1 cellular context compared by ENCODE assay signal in the genomic region with DNA sequence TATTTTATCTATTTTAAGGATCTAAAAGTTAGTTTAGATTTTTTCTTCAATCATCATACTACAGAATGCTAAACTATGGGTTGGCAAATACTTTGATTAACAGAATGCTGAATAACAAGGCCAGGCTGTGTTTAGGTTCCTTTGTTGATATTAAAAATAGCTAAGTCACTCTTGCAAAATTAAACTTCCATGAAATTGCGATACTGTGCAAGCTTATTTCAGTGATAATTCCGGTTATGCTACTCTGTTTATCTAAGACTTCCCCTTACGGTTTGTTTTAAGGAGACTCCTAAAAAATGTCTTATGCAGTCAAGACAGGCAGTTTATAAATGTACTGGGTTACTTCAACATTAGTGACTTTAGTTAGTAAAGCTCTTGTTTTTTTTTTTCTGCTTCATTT.
TF ChIP-seq lines count a peak whose summit lies in the region.

No MANE protein-coding gene starts in this region.

TF ChIP-seq in K562, 482 proteins besides CTCF, POLR2A, EP300 and RAD21 (continues in another document):
- TF ChIP-seq, protein P1, sequence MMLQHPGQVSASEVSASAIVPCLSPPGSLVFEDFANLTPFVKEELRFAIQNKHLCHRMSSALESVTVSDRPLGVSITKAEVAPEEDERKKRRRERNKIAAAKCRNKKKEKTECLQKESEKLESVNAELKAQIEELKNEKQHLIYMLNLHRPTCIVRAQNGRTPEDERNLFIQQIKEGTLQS (IDR thresholded peaks at IDR 0.05): peak; percentile 16; the same call in 1 of the 2 replicates
- TF ChIP-seq, protein P1 (CRISPR knock-in tag; conservative IDR thresholded peaks at IDR 0.05): no peak
- TF ChIP-seq GTF2E2 (tag; IDR thresholded peaks at IDR 0.05): 0 out of 2 replicates have a peak, but pooled peaks have one; percentile 37
- TF ChIP-seq MAFF (IDR thresholded peaks at IDR 0.05; ENCODE audit: low read length): peak; percentile 88
- TF ChIP-seq TRIM24 (IDR thresholded peaks at IDR 0.05): peak in 1 of 2 experiments; percentile 74; a peak in 2 of 4 replicates
- no peak for TF ChIP-seq ATF4 (CRISPR knock-in tag; IDR thresholded peaks at IDR 0.05)
- peak; percentile 55; the same call in 1 of the 2 replicates for TF ChIP-seq SPI1 (IDR thresholded peaks at IDR 0.05; ENCODE audit: borderline replicate concordance, low read depth, low read length)
- TF ChIP-seq ARID1B (IDR thresholded peaks at IDR 0.05): peak; percentile 93
- peak; percentile 47 to 69 for TF ChIP-seq MNT (conservative IDR thresholded peaks at IDR 0.05)
- TF ChIP-seq, protein P2, sequence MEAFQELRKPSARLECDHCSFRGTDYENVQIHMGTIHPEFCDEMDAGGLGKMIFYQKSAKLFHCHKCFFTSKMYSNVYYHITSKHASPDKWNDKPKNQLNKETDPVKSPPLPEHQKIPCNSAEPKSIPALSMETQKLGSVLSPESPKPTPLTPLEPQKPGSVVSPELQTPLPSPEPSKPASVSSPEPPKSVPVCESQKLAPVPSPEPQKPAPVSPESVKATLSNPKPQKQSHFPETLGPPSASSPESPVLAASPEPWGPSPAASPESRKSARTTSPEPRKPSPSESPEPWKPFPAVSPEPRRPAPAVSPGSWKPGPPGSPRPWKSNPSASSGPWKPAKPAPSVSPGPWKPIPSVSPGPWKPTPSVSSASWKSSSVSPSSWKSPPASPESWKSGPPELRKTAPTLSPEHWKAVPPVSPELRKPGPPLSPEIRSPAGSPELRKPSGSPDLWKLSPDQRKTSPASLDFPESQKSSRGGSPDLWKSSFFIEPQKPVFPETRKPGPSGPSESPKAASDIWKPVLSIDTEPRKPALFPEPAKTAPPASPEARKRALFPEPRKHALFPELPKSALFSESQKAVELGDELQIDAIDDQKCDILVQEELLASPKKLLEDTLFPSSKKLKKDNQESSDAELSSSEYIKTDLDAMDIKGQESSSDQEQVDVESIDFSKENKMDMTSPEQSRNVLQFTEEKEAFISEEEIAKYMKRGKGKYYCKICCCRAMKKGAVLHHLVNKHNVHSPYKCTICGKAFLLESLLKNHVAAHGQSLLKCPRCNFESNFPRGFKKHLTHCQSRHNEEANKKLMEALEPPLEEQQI (IDR thresholded peaks at IDR 0.05): no peak
- 0 out of 2 replicates have a peak, but pooled peaks have one; percentile 38 for TF ChIP-seq NBN (IDR thresholded peaks at IDR 0.05; ENCODE audit: low read depth)
- TF ChIP-seq NONO (IDR thresholded peaks at IDR 0.05; ENCODE audit: low read depth in 2 of 2, low read length in 1 of 2): 0 out of 4 replicates have a peak, but pooled peaks of 1 of the 2 experiments have one; percentile 27
- no peak for TF ChIP-seq SLC30A9 (CRISPR knock-in tag; IDR thresholded peaks at IDR 0.05)
- TF ChIP-seq TAL1 (IDR thresholded peaks at IDR 0.05): peak; percentile 78
- peak; percentile 89 for TF ChIP-seq CBFA2T3 (IDR thresholded peaks at IDR 0.05)
- TF ChIP-seq CEBPG (CRISPR knock-in tag; IDR thresholded peaks at IDR 0.05): no peak
- peak; percentile 56 to 77 for TF ChIP-seq CEBPG (tag; conservative IDR thresholded peaks at IDR 0.05 in 1 of 2, IDR thresholded peaks at IDR 0.05 in 1 of 2)
- no peak for TF ChIP-seq ZNF707 (CRISPR knock-in tag; conservative IDR thresholded peaks at IDR 0.05)
- no peak for TF ChIP-seq MECOM (CRISPR knock-in tag; IDR thresholded peaks at IDR 0.05)
- TF ChIP-seq TOE1 (IDR thresholded peaks at IDR 0.05; ENCODE audit: borderline replicate concordance): no peak
- no peak for TF ChIP-seq TOE1 (CRISPR knock-in tag; IDR thresholded peaks at IDR 0.05; ENCODE audit: borderline replicate concordance, low read depth)
- TF ChIP-seq EZH2 (IDR thresholded peaks at IDR 0.05; ENCODE audit: borderline replicate concordance, low read depth, low read length): no peak
- TF ChIP-seq SMAD3 (CRISPR knock-in tag; conservative IDR thresholded peaks at IDR 0.05): no peak
- TF ChIP-seq ADNP (tag; IDR thresholded peaks at IDR 0.05): 0 out of 2 replicates have a peak, but pooled peaks have one; percentile 46
- TF ChIP-seq DACH1 (IDR thresholded peaks at IDR 0.05; ENCODE audit: partially characterized antibody): peak; percentile 36
- TF ChIP-seq FOXK2 (conservative IDR thresholded peaks at IDR 0.05 in 1 of 2, IDR thresholded peaks at IDR 0.05 in 1 of 2; ENCODE audit: low read depth in 2 of 2): peak; percentile 77 to 87
- TF ChIP-seq, protein P3, sequence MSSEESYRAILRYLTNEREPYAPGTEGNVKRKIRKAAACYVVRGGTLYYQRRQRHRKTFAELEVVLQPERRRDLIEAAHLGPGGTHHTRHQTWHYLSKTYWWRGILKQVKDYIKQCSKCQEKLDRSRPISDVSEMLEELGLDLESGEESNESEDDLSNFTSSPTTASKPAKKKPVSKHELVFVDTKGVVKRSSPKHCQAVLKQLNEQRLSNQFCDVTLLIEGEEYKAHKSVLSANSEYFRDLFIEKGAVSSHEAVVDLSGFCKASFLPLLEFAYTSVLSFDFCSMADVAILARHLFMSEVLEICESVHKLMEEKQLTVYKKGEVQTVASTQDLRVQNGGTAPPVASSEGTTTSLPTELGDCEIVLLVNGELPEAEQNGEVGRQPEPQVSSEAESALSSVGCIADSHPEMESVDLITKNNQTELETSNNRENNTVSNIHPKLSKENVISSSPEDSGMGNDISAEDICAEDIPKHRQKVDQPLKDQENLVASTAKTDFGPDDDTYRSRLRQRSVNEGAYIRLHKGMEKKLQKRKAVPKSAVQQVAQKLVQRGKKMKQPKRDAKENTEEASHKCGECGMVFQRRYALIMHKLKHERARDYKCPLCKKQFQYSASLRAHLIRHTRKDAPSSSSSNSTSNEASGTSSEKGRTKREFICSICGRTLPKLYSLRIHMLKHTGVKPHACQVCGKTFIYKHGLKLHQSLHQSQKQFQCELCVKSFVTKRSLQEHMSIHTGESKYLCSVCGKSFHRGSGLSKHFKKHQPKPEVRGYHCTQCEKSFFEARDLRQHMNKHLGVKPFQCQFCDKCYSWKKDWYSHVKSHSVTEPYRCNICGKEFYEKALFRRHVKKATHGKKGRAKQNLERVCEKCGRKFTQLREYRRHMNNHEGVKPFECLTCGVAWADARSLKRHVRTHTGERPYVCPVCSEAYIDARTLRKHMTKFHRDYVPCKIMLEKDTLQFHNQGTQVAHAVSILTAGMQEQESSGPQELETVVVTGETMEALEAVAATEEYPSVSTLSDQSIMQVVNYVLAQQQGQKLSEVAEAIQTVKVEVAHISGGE (CRISPR knock-in tag; IDR thresholded peaks at IDR 0.05): 0 out of 6 replicates have a peak, but pooled peaks of 1 of the 3 experiments have one; percentile 29
- TF ChIP-seq, protein P4, sequence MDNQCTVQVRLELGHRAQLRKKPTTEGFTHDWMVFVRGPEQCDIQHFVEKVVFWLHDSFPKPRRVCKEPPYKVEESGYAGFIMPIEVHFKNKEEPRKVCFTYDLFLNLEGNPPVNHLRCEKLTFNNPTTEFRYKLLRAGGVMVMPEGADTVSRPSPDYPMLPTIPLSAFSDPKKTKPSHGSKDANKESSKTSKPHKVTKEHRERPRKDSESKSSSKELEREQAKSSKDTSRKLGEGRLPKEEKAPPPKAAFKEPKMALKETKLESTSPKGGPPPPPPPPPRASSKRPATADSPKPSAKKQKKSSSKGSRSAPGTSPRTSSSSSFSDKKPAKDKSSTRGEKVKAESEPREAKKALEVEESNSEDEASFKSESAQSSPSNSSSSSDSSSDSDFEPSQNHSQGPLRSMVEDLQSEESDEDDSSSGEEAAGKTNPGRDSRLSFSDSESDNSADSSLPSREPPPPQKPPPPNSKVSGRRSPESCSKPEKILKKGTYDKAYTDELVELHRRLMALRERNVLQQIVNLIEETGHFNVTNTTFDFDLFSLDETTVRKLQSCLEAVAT (IDR thresholded peaks at IDR 0.05): 0 out of 4 replicates have a peak, but pooled peaks of 1 of the 2 experiments have one; percentile 20
- 0 out of 2 replicates have a peak, but pooled peaks have one; percentile 63 for TF ChIP-seq SMARCC2 (IDR thresholded peaks at IDR 0.05; ENCODE audit: low read depth)
- TF ChIP-seq CCNT2 (IDR thresholded peaks at IDR 0.05; ENCODE audit: borderline replicate concordance, extremely low read depth, insufficient read length, low read depth, low read length): peak; percentile 63
- TF ChIP-seq RNF2 (IDR thresholded peaks at IDR 0.05): 0 out of 2 replicates have a peak, but pooled peaks have one; percentile 26
- TF ChIP-seq TEAD1 (CRISPR knock-in tag; IDR thresholded peaks at IDR 0.05): no peak
- peak; percentile 82 for TF ChIP-seq HDAC3 (IDR thresholded peaks at IDR 0.05; ENCODE audit: borderline replicate concordance, partially characterized antibody)
- peak; percentile 28 for TF ChIP-seq HMGN3 (IDR thresholded peaks at IDR 0.05; ENCODE audit: borderline replicate concordance, extremely low read depth, insufficient read length, low read depth, low read length)
- 0 out of 2 replicates have a peak, but pooled peaks have one; percentile 29 for TF ChIP-seq HMBOX1 (IDR thresholded peaks at IDR 0.05)
- peak; percentile 68 for TF ChIP-seq SOX6 (IDR thresholded peaks at IDR 0.05)
- peak; percentile 72 for TF ChIP-seq CBFA2T2 (conservative IDR thresholded peaks at IDR 0.05)
- TF ChIP-seq FOXM1 (IDR thresholded peaks at IDR 0.05; ENCODE audit: low read depth): 0 out of 2 replicates have a peak, but pooled peaks have one; percentile 19
- TF ChIP-seq FOXM1 (CRISPR knock-in tag; IDR thresholded peaks at IDR 0.05; ENCODE audit: low read depth): no peak
- TF ChIP-seq PML (IDR thresholded peaks at IDR 0.05; ENCODE audit: low read length): 0 out of 2 replicates have a peak, but pooled peaks have one; percentile 42
- peak; percentile 82 for TF ChIP-seq TEAD4 (IDR thresholded peaks at IDR 0.05; ENCODE audit: low read length)
- TF ChIP-seq TEAD4 (CRISPR knock-in tag; IDR thresholded peaks at IDR 0.05; ENCODE audit: borderline replicate concordance): no peak
- TF ChIP-seq FOXJ2 (tag; IDR thresholded peaks at IDR 0.05): 0 out of 2 replicates have a peak, but pooled peaks have one; percentile 22
- TF ChIP-seq, protein P5, sequence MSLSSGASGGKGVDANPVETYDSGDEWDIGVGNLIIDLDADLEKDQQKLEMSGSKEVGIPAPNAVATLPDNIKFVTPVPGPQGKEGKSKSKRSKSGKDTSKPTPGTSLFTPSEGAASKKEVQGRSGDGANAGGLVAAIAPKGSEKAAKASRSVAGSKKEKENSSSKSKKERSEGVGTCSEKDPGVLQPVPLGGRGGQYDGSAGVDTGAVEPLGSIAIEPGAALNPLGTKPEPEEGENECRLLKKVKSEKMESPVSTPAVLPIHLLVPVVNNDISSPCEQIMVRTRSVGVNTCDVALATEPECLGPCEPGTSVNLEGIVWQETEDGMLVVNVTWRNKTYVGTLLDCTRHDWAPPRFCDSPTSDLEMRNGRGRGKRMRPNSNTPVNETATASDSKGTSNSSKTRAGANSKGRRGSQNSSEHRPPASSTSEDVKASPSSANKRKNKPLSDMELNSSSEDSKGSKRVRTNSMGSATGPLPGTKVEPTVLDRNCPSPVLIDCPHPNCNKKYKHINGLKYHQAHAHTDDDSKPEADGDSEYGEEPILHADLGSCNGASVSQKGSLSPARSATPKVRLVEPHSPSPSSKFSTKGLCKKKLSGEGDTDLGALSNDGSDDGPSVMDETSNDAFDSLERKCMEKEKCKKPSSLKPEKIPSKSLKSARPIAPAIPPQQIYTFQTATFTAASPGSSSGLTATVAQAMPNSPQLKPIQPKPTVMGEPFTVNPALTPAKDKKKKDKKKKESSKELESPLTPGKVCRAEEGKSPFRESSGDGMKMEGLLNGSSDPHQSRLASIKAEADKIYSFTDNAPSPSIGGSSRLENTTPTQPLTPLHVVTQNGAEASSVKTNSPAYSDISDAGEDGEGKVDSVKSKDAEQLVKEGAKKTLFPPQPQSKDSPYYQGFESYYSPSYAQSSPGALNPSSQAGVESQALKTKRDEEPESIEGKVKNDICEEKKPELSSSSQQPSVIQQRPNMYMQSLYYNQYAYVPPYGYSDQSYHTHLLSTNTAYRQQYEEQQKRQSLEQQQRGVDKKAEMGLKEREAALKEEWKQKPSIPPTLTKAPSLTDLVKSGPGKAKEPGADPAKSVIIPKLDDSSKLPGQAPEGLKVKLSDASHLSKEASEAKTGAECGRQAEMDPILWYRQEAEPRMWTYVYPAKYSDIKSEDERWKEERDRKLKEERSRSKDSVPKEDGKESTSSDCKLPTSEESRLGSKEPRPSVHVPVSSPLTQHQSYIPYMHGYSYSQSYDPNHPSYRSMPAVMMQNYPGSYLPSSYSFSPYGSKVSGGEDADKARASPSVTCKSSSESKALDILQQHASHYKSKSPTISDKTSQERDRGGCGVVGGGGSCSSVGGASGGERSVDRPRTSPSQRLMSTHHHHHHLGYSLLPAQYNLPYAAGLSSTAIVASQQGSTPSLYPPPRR (CRISPR knock-in tag; IDR thresholded peaks at IDR 0.05; ENCODE audit: borderline replicate concordance): no peak
- no peak for TF ChIP-seq STAT5B (CRISPR knock-in tag; IDR thresholded peaks at IDR 0.05)
- peak; percentile 93 for TF ChIP-seq MAFG (tag; conservative IDR thresholded peaks at IDR 0.05)
- no peak for TF ChIP-seq XRCC4 (IDR thresholded peaks at IDR 0.05; ENCODE audit: extremely low read depth, insufficient read depth, insufficient read length)
- peak in 1 of 2 experiments; percentile 82; a peak in 2 of 4 replicates for TF ChIP-seq FOXA3 (CRISPR knock-in tag; conservative IDR thresholded peaks at IDR 0.05 in 1 of 2, IDR thresholded peaks at IDR 0.05 in 1 of 2)
